9 cellular contexts compared by ENCODE assay signal in genomic region chr1:86616871-86617270, GRCh38.
DNase-seq lines count a peak whose midpoint lies in the region; ATAC-seq and TF ChIP-seq lines count a peak whose summit lies in the region.
"Had no signal": no experiment of that assay in that cellular context is flagged by ENCODE, and none has a peak within 500 bp of the region (broad histone marks: within the 10 kb centered on the region; RNA-seq: fewer than 3 reads in every experiment).

No MANE protein-coding gene starts in this region.

- intact Hi-C loops in esophagus squamous epithelium (cut with DNase I) (no loop called here), Right ventricle myocardium inferior (cut with DNase I) (no loop called here)
- intact Hi-C loops in activated T-helper 2 cell treated with anti-CD3 and anti-CD28 coated beads, Interferon-gamma antibody, Interleukin-2, Interleukin-4, amounts not matched to agents 10 μg/mL and 5 μg/mL and 100 μg/mL, durations not matched to agents 14 hours and 24 hours and 36 hours (cut with micrococcal nuclease), result no loop called here

- no peak overlapping the region for H3K4me3 Mint-ChIP-seq in activated T-helper 2 cell treated with anti-CD3 and anti-CD28 coated beads, Interferon-gamma antibody, Interleukin-2, Interleukin-4, amounts not matched to agents 10 μg/mL and 5 μg/mL and 100 μg/mL, durations not matched to agents 14 hours and 24 hours and 36 hours (ENCODE audit: low read depth)

- no peaks in the 10 kb centered on the region for H3K36me3 ChIP-seq in esophagus squamous epithelium

- H3K4me3 ChIP-seq in HL-60 (replicated peaks; ENCODE audit: insufficient read depth, low read length), result no peak overlapping the region
- H3K4me3 ChIP-seq in esophagus squamous epithelium, result no peak overlapping the region
- H3K4me3 ChIP-seq: skin epidermis had no signal

- peak; percentile 100 for ATAC-seq in GM18498 (IDR thresholded peaks at IDR 0.05; ENCODE audit: unreplicated experiment)
- ATAC-seq in GM21619 (IDR thresholded peaks at IDR 0.05; ENCODE audit: unreplicated experiment), result peak; percentile 100
- ATAC-seq in Right ventricle myocardium inferior, result no peak

- H3K36me3 Mint-ChIP-seq in activated T-helper 2 cell treated with anti-CD3 and anti-CD28 coated beads, Interferon-gamma antibody, Interleukin-2, Interleukin-4, amounts not matched to agents 10 μg/mL and 5 μg/mL and 100 μg/mL, durations not matched to agents 14 hours and 24 hours and 36 hours (ENCODE audit: low read depth), result no peaks in the 10 kb centered on the region

- peaks cover 0 to 14% (median 8%) of the 10 kb centered on the region in 3 donors for H3K9me3 ChIP-seq in esophagus squamous epithelium

- DNase-seq in HL-60 (ENCODE audit: low read depth in 1 of 2, low spot score in 1 of 2), result peak; percentile 67
- DNase-seq in esophagus squamous epithelium (lab: John Stamatoyannopoulos, UW), result no peak
- no peak for DNase-seq in A172 (ENCODE audit: low spot score)
- no peak for DNase-seq in Right ventricle myocardium inferior (ENCODE audit: missing footprints)
- DNase-seq in activated T-helper 2 cell treated with anti-CD3 and anti-CD28 coated beads, Interferon-gamma antibody, Interleukin-2, Interleukin-4, amounts not matched to agents 10 μg/mL and 5 μg/mL and 100 μg/mL, durations not matched to agents 14 hours and 24 hours and 36 hours (ENCODE audit: low spot score), result no peak
- no peak for DNase-seq in activated CD4-positive, alpha-beta T cell treated with anti-CD3 and anti-CD28 coated beads for 1 hour

- WGBS in esophagus squamous epithelium, 2 donors, result 13 to 19% methylated on average over 1 of the region's 1 CpG

- no peak overlapping the region for H3K27ac ChIP-seq in HL-60 (replicated peaks)
- H3K27ac ChIP-seq in esophagus squamous epithelium, result peak overlapping the region; percentile 28 to 78 (median 65)
- H3K27ac ChIP-seq: skin epidermis had no signal

- TF ChIP-seq POLR2A in esophagus squamous epithelium (IDR thresholded peaks at IDR 0.05), result no peak

- H3K27me3 ChIP-seq in HL-60 (ENCODE audit: insufficient read depth, poor library complexity, severe bottlenecking) (no peaks in the 10 kb centered on the region), esophagus squamous epithelium (no peaks in the 10 kb centered on the region)

- peaks cover 8% of the 10 kb centered on the region for H3K9me3 Mint-ChIP-seq in activated T-helper 2 cell treated with anti-CD3 and anti-CD28 coated beads, Interferon-gamma antibody, Interleukin-2, Interleukin-4, amounts not matched to agents 10 μg/mL and 5 μg/mL and 100 μg/mL, durations not matched to agents 14 hours and 24 hours and 36 hours

- H3K4me1 Mint-ChIP-seq in activated T-helper 2 cell treated with anti-CD3 and anti-CD28 coated beads, Interferon-gamma antibody, Interleukin-2, Interleukin-4, amounts not matched to agents 10 μg/mL and 5 μg/mL and 100 μg/mL, durations not matched to agents 14 hours and 24 hours and 36 hours (ENCODE audit: low read depth), result no peaks in the 10 kb centered on the region

- no peaks in the 10 kb centered on the region for H3K27me3 Mint-ChIP-seq in activated T-helper 2 cell treated with anti-CD3 and anti-CD28 coated beads, Interferon-gamma antibody, Interleukin-2, Interleukin-4, amounts not matched to agents 10 μg/mL and 5 μg/mL and 100 μg/mL, durations not matched to agents 14 hours and 24 hours and 36 hours (ENCODE audit: low read depth)

- no peak overlapping the region for H3K27ac Mint-ChIP-seq in activated T-helper 2 cell treated with anti-CD3 and anti-CD28 coated beads, Interferon-gamma antibody, Interleukin-2, Interleukin-4, amounts not matched to agents 10 μg/mL and 5 μg/mL and 100 μg/mL, durations not matched to agents 14 hours and 24 hours and 36 hours

- peaks cover 0 to 41% (median 2%) of the 10 kb centered on the region in 3 donors for H3K4me1 ChIP-seq in esophagus squamous epithelium

- TF ChIP-seq CTCF in HL-60 (IDR thresholded peaks at IDR 0.05; ENCODE audit: insufficient read depth, low read length) (no peak), esophagus squamous epithelium (IDR thresholded peaks at IDR 0.05) (no peak)

Comparison
In these comparisons a context has a peak if more than half of its experiments do, and no peak if none do; other contexts are left out.
1. DNase-seq: peak in HL-60 (2 of 2); none in esophagus squamous epithelium (single experiment), A172 (single experiment), Right ventricle myocardium inferior (single experiment), activated T-helper 2 cell treated with anti-CD3 and anti-CD28 coated beads, Interferon-gamma antibody, Interleukin-2, Interleukin-4, amounts not matched to agents 10 μg/mL and 5 μg/mL and 100 μg/mL, durations not matched to agents 14 hours and 24 hours and 36 hours (single experiment) and activated CD4-positive, alpha-beta T cell treated with anti-CD3 and anti-CD28 coated beads for 1 hour (single experiment).